In genomic region chr20:57620274-57620990, GRCh38 we compare ENCODE assay signal across 1 cellular context.
TF ChIP-seq lines count a peak whose summit lies in the region.

TSS of gene ZBP1 (minus strand) at chr20:57620426. CDS start at chr20:57620295, 131 bp downstream.

TF ChIP-seq in GM12878, 131 proteins besides CTCF, POLR2A, EP300 and RAD21 (continued from another document):
- TF ChIP-seq MYB (IDR thresholded peaks at IDR 0.05; ENCODE audit: borderline replicate concordance, low read depth, low read length) (no peak), RUNX3 (IDR thresholded peaks at IDR 0.05; ENCODE audit: low read length) (peak; percentile 76), SP1 (IDR thresholded peaks at IDR 0.05; ENCODE audit: low read depth, low read length) (no peak), SIN3A (IDR thresholded peaks at IDR 0.05; ENCODE audit: low read depth, low read length) (no peak), JUND (IDR thresholded peaks at IDR 0.05; ENCODE audit: low read depth, low read length) (no peak), SUZ12 (IDR thresholded peaks at IDR 0.05; ENCODE audit: unreplicated experiment) (no peak), ESRRA (IDR thresholded peaks at IDR 0.05; ENCODE audit: low read length) (no peak), CREM (IDR thresholded peaks at IDR 0.05; ENCODE audit: low read depth) (peak; percentile 27; the same call in 1 of the 2 replicates), MTA3 (IDR thresholded peaks at IDR 0.05; ENCODE audit: borderline replicate concordance, low read length) (peak; percentile 73; the same call in 1 of the 2 replicates), HSF1 (IDR thresholded peaks at IDR 0.05; ENCODE audit: low read depth, low read length) (no peak), TCF3 (IDR thresholded peaks at IDR 0.05; ENCODE audit: borderline replicate concordance, insufficient read depth, low read depth, low read length) (peak; percentile 95), EED (IDR thresholded peaks at IDR 0.05; ENCODE audit: low read depth) (no peak), IKZF1 (conservative IDR thresholded peaks at IDR 0.05) (peak; percentile 70), ZNF384 (IDR thresholded peaks at IDR 0.05; ENCODE audit: borderline replicate concordance, low read depth, low read length) (peak; percentile 88), TCF7 (IDR thresholded peaks at IDR 0.05; ENCODE audit: borderline replicate concordance) (0 out of 2 replicates have a peak, but pooled peaks have one; percentile 21), ZBTB11 (CRISPR knock-in tag; IDR thresholded peaks at IDR 0.05) (no peak), ASH2L (IDR thresholded peaks at IDR 0.05; ENCODE audit: borderline replicate concordance, low read depth) (no peak), GATAD2B (conservative IDR thresholded peaks at IDR 0.05; ENCODE audit: low read depth) (peak; percentile 42; the same call in 1 of the 2 replicates), POU2F2 (IDR thresholded peaks at IDR 0.05; ENCODE audit: borderline replicate concordance, low read depth, low read length) (no peak), KAT2A (conservative IDR thresholded peaks at IDR 0.05; ENCODE audit: control insufficient read depth, low read depth, low read length) (no peak), CHD1 (IDR thresholded peaks at IDR 0.05; ENCODE audit: low read depth, low read length) (no peak), RCOR1 (conservative IDR thresholded peaks at IDR 0.05; ENCODE audit: low read depth, low read length) (no peak), ETV6 (conservative IDR thresholded peaks at IDR 0.05 in 1 of 2, IDR thresholded peaks at IDR 0.05 in 1 of 2; ENCODE audit: borderline replicate concordance in 1 of 2, low read depth in 1 of 2) (peak in 1 of 2 experiments; percentile 96; a peak in 2 of 4 replicates), RBBP5 (conservative IDR thresholded peaks at IDR 0.05) (no peak), IRF4 (IDR thresholded peaks at IDR 0.05; ENCODE audit: low read depth, low read length) (no peak), TCF12 (IDR thresholded peaks at IDR 0.05; ENCODE audit: low read depth, low read length) (peak; percentile 98), ATF7 (IDR thresholded peaks at IDR 0.05; ENCODE audit: low read depth) (no peak; the same call in 1 of the 2 replicates), SREBF1 (IDR thresholded peaks at IDR 0.05; ENCODE audit: low read length) (no peak)
- TF ChIP-seq, protein P1, sequence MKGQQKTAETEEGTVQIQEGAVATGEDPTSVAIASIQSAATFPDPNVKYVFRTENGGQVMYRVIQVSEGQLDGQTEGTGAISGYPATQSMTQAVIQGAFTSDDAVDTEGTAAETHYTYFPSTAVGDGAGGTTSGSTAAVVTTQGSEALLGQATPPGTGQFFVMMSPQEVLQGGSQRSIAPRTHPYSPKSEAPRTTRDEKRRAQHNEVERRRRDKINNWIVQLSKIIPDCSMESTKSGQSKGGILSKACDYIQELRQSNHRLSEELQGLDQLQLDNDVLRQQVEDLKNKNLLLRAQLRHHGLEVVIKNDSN (IDR thresholded peaks at IDR 0.05; ENCODE audit: borderline replicate concordance, extremely low read length, insufficient read depth, low read depth, low read length): no peak
- TF ChIP-seq, protein P2, sequence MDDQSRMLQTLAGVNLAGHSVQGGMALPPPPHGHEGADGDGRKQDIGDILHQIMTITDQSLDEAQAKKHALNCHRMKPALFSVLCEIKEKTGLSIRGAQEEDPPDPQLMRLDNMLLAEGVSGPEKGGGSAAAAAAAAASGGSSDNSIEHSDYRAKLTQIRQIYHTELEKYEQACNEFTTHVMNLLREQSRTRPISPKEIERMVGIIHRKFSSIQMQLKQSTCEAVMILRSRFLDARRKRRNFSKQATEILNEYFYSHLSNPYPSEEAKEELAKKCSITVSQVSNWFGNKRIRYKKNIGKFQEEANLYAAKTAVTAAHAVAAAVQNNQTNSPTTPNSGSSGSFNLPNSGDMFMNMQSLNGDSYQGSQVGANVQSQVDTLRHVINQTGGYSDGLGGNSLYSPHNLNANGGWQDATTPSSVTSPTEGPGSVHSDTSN (IDR thresholded peaks at IDR 0.05; ENCODE audit: insufficient replicate concordance, low read depth, low read length): no peak
